ENCODE assay signal across 1 cellular context in genomic region chrX:132219343-132219768, GRCh38.
TF ChIP-seq lines count a peak whose summit lies in the region.

RAP2C (minus strand) TSS chrX:132219447; CDS start chrX:132217268, 2,179 bp downstream.

TF ChIP-seq in HepG2, 621 proteins besides CTCF, POLR2A, EP300 and RAD21 (continued from another document and continues in another):
- TF ChIP-seq, protein P1, sequence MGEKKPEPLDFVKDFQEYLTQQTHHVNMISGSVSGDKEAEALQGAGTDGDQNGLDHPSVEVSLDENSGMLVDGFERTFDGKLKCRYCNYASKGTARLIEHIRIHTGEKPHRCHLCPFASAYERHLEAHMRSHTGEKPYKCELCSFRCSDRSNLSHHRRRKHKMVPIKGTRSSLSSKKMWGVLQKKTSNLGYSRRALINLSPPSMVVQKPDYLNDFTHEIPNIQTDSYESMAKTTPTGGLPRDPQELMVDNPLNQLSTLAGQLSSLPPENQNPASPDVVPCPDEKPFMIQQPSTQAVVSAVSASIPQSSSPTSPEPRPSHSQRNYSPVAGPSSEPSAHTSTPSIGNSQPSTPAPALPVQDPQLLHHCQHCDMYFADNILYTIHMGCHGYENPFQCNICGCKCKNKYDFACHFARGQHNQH (CRISPR knock-in tag; IDR thresholded peaks at IDR 0.05) = peak; percentile 26; the same call in 1 of the 2 replicates
- TF ChIP-seq ZFX (CRISPR knock-in tag; IDR thresholded peaks at IDR 0.05; ENCODE audit: low read depth) (peak; percentile 55; the same call in 1 of the 2 replicates), NR2F6 (IDR thresholded peaks at IDR 0.05) (peak; percentile 25; the same call in 1 of the 2 replicates), NR2F6 (CRISPR knock-in tag; IDR thresholded peaks at IDR 0.05) (peak; percentile 32; the same call in 1 of the 2 replicates), ZSCAN25 (CRISPR knock-in tag; IDR thresholded peaks at IDR 0.05) (peak; percentile 57; the same call in 1 of the 2 replicates), FOXO1 (CRISPR knock-in tag; IDR thresholded peaks at IDR 0.05) (0 out of 2 replicates have a peak, but pooled peaks have one; percentile 19), REPIN1 (CRISPR knock-in tag; IDR thresholded peaks at IDR 0.05; ENCODE audit: borderline replicate concordance, low read depth) (no peak), RBM39 (IDR thresholded peaks at IDR 0.05; ENCODE audit: low read depth, low read length, poor library complexity, severe bottlenecking) (no peak), TAF1 (CRISPR knock-in tag; IDR thresholded peaks at IDR 0.05) (no peak), PRDM10 (CRISPR knock-in tag; IDR thresholded peaks at IDR 0.05; ENCODE audit: low read depth) (0 out of 2 replicates have a peak, but pooled peaks have one; percentile 28), ARID2 (CRISPR knock-in tag; IDR thresholded peaks at IDR 0.05; ENCODE audit: borderline replicate concordance) (no peak), HNF4A (CRISPR knock-in tag; IDR thresholded peaks at IDR 0.05) (no peak), ZNF180 (CRISPR knock-in tag; IDR thresholded peaks at IDR 0.05; ENCODE audit: borderline replicate concordance, low read depth) (no peak), YY1 (IDR thresholded peaks at IDR 0.05; ENCODE audit: insufficient read depth, insufficient replicate concordance, low read depth, low read length) (no peak), ZNF430 (CRISPR knock-in tag; IDR thresholded peaks at IDR 0.05) (no peak), ZNF777 (CRISPR knock-in tag; IDR thresholded peaks at IDR 0.05) (no peak), ZNF510 (CRISPR knock-in tag; IDR thresholded peaks at IDR 0.05; ENCODE audit: low read depth) (no peak), ZNF816 (CRISPR knock-in tag; IDR thresholded peaks at IDR 0.05; ENCODE audit: borderline replicate concordance) (no peak), ZNF496 (CRISPR knock-in tag; IDR thresholded peaks at IDR 0.05; ENCODE audit: insufficient replicate concordance) (no peak), MED1 (CRISPR knock-in tag; IDR thresholded peaks at IDR 0.05) (peak; percentile 48; the same call in 1 of the 2 replicates), ZNF792 (CRISPR knock-in tag; IDR thresholded peaks at IDR 0.05) (peak; percentile 31; the same call in 1 of the 2 replicates), NFIB (CRISPR knock-in tag; IDR thresholded peaks at IDR 0.05; ENCODE audit: borderline replicate concordance) (no peak), ZNF672 (CRISPR knock-in tag; IDR thresholded peaks at IDR 0.05) (no peak), U2AF1 (optimal IDR thresholded peaks at IDR 0.05; ENCODE audit: low read depth, low read length) (no peak), MNT (IDR thresholded peaks at IDR 0.05) (0 out of 2 replicates have a peak, but pooled peaks have one; percentile 10), RXRA (CRISPR knock-in tag; IDR thresholded peaks at IDR 0.05) (peak; percentile 71), GABPA (IDR thresholded peaks at IDR 0.05; ENCODE audit: low read depth, low read length) (no peak), GABPA (CRISPR knock-in tag; IDR thresholded peaks at IDR 0.05; ENCODE audit: low read depth) (peak; percentile 36; the same call in 1 of the 2 replicates), MLLT10 (CRISPR knock-in tag; IDR thresholded peaks at IDR 0.05) (no peak), KMT2A (CRISPR knock-in tag; IDR thresholded peaks at IDR 0.05) (peak; percentile 61), AHR (CRISPR knock-in tag; IDR thresholded peaks at IDR 0.05) (no peak), RFXANK (CRISPR knock-in tag; IDR thresholded peaks at IDR 0.05) (no peak), ZNF572 (CRISPR knock-in tag; IDR thresholded peaks at IDR 0.05) (no peak), ZNF468 (CRISPR knock-in tag; IDR thresholded peaks at IDR 0.05) (no peak), SMC3 (IDR thresholded peaks at IDR 0.05; ENCODE audit: low read length) (peak; percentile 63), RFXAP (CRISPR knock-in tag; IDR thresholded peaks at IDR 0.05; ENCODE audit: borderline replicate concordance) (no peak), KAT8 (CRISPR knock-in tag; IDR thresholded peaks at IDR 0.05) (peak; percentile 46; the same call in 1 of the 2 replicates), ZNF614 (CRISPR knock-in tag; IDR thresholded peaks at IDR 0.05; ENCODE audit: borderline replicate concordance) (no peak), GATAD2A (CRISPR knock-in tag; IDR thresholded peaks at IDR 0.05) (peak; percentile 41; the same call in 1 of the 2 replicates), BHLHE40 (IDR thresholded peaks at IDR 0.05; ENCODE audit: low read length) (peak; percentile 74; the same call in 1 of the 2 replicates), IRF2 (CRISPR knock-in tag; IDR thresholded peaks at IDR 0.05) (peak; percentile 48; the same call in 1 of the 2 replicates), ZNF441 (CRISPR knock-in tag; IDR thresholded peaks at IDR 0.05; ENCODE audit: borderline replicate concordance) (no peak), HIVEP1 (CRISPR knock-in tag; IDR thresholded peaks at IDR 0.05) (no peak), AGO2 (optimal IDR thresholded peaks at IDR 0.05; ENCODE audit: low read depth, low read length) (no peak), ESRRA (CRISPR knock-in tag; IDR thresholded peaks at IDR 0.05; ENCODE audit: low read depth) (no peak), SALL1 (CRISPR knock-in tag; IDR thresholded peaks at IDR 0.05) (peak; percentile 56; the same call in 1 of the 2 replicates), HDAC1 (CRISPR knock-in tag; IDR thresholded peaks at IDR 0.05) (peak; percentile 43; the same call in 1 of the 2 replicates), TARDBP (CRISPR knock-in tag; IDR thresholded peaks at IDR 0.05) (no peak), NFATC3 (CRISPR knock-in tag; IDR thresholded peaks at IDR 0.05) (0 out of 2 replicates have a peak, but pooled peaks have one; percentile 60), TGIF2 (CRISPR knock-in tag; IDR thresholded peaks at IDR 0.05) (no peak), ERF (CRISPR knock-in tag; IDR thresholded peaks at IDR 0.05) (peak; percentile 61; the same call in 1 of the 2 replicates), SOX6 (IDR thresholded peaks at IDR 0.05) (no peak), SOX6 (CRISPR knock-in tag; IDR thresholded peaks at IDR 0.05) (0 out of 2 replicates have a peak, but pooled peaks have one; percentile 13), ZNF10 (CRISPR knock-in tag; IDR thresholded peaks at IDR 0.05; ENCODE audit: borderline replicate concordance, low read depth) (no peak), ZNF282 (IDR thresholded peaks at IDR 0.05; ENCODE audit: partially characterized antibody) (no peak)
- TF ChIP-seq, protein P2, sequence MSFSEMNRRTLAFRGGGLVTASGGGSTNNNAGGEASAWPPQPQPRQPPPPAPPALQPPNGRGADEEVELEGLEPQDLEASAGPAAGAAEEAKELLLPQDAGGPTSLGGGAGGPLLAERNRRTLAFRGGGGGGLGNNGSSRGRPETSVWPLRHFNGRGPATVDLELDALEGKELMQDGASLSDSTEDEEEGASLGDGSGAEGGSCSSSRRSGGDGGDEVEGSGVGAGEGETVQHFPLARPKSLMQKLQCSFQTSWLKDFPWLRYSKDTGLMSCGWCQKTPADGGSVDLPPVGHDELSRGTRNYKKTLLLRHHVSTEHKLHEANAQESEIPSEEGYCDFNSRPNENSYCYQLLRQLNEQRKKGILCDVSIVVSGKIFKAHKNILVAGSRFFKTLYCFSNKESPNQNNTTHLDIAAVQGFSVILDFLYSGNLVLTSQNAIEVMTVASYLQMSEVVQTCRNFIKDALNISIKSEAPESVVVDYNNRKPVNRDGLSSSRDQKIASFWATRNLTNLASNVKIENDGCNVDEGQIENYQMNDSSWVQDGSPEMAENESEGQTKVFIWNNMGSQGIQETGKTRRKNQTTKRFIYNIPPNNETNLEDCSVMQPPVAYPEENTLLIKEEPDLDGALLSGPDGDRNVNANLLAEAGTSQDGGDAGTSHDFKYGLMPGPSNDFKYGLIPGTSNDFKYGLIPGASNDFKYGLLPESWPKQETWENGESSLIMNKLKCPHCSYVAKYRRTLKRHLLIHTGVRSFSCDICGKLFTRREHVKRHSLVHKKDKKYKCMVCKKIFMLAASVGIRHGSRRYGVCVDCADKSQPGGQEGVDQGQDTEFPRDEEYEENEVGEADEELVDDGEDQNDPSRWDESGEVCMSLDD (CRISPR knock-in tag; IDR thresholded peaks at IDR 0.05; ENCODE audit: borderline replicate concordance) = no peak
- TF ChIP-seq, protein P3, sequence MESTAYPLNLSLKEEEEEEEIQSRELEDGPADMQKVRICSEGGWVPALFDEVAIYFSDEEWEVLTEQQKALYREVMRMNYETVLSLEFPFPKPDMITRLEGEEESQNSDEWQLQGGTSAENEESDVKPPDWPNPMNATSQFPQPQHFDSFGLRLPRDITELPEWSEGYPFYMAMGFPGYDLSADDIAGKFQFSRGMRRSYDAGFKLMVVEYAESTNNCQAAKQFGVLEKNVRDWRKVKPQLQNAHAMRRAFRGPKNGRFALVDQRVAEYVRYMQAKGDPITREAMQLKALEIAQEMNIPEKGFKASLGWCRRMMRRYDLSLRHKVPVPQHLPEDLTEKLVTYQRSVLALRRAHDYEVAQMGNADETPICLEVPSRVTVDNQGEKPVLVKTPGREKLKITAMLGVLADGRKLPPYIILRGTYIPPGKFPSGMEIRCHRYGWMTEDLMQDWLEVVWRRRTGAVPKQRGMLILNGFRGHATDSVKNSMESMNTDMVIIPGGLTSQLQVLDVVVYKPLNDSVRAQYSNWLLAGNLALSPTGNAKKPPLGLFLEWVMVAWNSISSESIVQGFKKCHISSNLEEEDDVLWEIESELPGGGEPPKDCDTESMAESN (CRISPR knock-in tag; conservative IDR thresholded peaks at IDR 0.05) = no peak
- TF ChIP-seq, protein P4, sequence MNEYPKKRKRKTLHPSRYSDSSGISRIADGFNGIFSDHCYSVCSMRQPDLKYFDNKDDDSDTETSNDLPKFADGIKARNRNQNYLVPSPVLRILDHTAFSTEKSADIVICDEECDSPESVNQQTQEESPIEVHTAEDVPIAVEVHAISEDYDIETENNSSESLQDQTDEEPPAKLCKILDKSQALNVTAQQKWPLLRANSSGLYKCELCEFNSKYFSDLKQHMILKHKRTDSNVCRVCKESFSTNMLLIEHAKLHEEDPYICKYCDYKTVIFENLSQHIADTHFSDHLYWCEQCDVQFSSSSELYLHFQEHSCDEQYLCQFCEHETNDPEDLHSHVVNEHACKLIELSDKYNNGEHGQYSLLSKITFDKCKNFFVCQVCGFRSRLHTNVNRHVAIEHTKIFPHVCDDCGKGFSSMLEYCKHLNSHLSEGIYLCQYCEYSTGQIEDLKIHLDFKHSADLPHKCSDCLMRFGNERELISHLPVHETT (CRISPR knock-in tag; conservative IDR thresholded peaks at IDR 0.05) = no peak
- TF ChIP-seq, protein P5, sequence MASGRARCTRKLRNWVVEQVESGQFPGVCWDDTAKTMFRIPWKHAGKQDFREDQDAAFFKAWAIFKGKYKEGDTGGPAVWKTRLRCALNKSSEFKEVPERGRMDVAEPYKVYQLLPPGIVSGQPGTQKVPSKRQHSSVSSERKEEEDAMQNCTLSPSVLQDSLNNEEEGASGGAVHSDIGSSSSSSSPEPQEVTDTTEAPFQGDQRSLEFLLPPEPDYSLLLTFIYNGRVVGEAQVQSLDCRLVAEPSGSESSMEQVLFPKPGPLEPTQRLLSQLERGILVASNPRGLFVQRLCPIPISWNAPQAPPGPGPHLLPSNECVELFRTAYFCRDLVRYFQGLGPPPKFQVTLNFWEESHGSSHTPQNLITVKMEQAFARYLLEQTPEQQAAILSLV (CRISPR knock-in tag; IDR thresholded peaks at IDR 0.05; ENCODE audit: borderline replicate concordance) = no peak
- TF ChIP-seq, protein P6, sequence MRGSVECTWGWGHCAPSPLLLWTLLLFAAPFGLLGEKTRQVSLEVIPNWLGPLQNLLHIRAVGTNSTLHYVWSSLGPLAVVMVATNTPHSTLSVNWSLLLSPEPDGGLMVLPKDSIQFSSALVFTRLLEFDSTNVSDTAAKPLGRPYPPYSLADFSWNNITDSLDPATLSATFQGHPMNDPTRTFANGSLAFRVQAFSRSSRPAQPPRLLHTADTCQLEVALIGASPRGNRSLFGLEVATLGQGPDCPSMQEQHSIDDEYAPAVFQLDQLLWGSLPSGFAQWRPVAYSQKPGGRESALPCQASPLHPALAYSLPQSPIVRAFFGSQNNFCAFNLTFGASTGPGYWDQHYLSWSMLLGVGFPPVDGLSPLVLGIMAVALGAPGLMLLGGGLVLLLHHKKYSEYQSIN (CRISPR knock-in tag; IDR thresholded peaks at IDR 0.05; ENCODE audit: borderline replicate concordance) = no peak
- TF ChIP-seq, protein P7, sequence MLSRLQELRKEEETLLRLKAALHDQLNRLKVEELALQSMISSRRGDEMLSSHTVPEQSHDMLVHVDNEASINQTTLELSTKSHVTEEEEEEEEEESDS (CRISPR knock-in tag; IDR thresholded peaks at IDR 0.05; ENCODE audit: borderline replicate concordance) = no peak
